23 cellular contexts compared by ENCODE assay signal in genomic region chr18:13405305-13406038, GRCh38.
"Had no signal": no experiment of that assay in that cellular context is flagged by ENCODE, and none has a peak within 500 bp of the region (broad histone marks: within the 10 kb centered on the region; RNA-seq: fewer than 3 reads in every experiment).

No MANE protein-coding gene starts in this region.

- H3K4me3 ChIP-seq: cardiac muscle cell had no signal

- H3K36me3 ChIP-seq: brain microvascular endothelial cell, cardiac muscle cell had no signal

- DNase-seq: activated B cell treated with CpG ODN at 0.5 μM for 24 hours; activated CD4-positive, alpha-beta T cell treated with anti-CD3 and anti-CD28 coated beads for 1 hour; activated CD4-positive, alpha-beta T cell treated with anti-CD3 and anti-CD28 coated beads, Interleukin-2, amount 10 ng/mL, durations not matched to agents 24 days and 14 days; activated CD4-positive, alpha-beta T cell treated with anti-CD3 and anti-CD28 coated beads, Interleukin-2, amount 50 U/mL, for 48 hours; activated gamma-delta T cell; activated naive CD4-positive, alpha-beta T cell treated with anti-CD3 and anti-CD28 coated beads for 36 hours; activated naive CD8-positive, alpha-beta T cell treated with anti-CD3 and anti-CD28 coated beads for 36 hours; activated T-cell treated with anti-CD3 and anti-CD28 coated beads, Interleukin-2, amount 50 U/mL, for 1 hour; brain microvascular endothelial cell; cerebellar nuclear complex; Karpas-422; MM.1S; NCI-H1105; NCI-H1436; NCI-H1694 treated with DMSO at 0.1 percent for 48 hours; NCI-H2081; NCI-H446; NCI-H524; PC-3; SIG-M5; T-helper 17 cell; T-helper 9 cell had no signal

- H3K27ac ChIP-seq: brain microvascular endothelial cell, cardiac muscle cell had no signal

- H3K27me3 ChIP-seq: brain microvascular endothelial cell, cardiac muscle cell had no signal

- ATAC-seq: PC-3, T-helper 17 cell had no signal
